Comparison of ENCODE assay signal across 8 cellular contexts in genomic region chr6:158232445-158233213, GRCh38.
DNase-seq lines count a peak whose midpoint lies in the region; ATAC-seq and TF ChIP-seq lines count a peak whose summit lies in the region.

No MANE protein-coding gene starts in this region.

- in situ Hi-C loops in astrocyte of the spinal cord (cut with HindIII; ENCODE audit: low sequenced_read_pairs): no loop called here

- H3K4me3 Mint-ChIP-seq in T-helper 17 cell: peak overlapping the region; percentile 92

- H3K9me3 ChIP-seq in HEK293 (ENCODE audit: control insufficient read depth, insufficient read depth, low read depth, low read length) (no peaks in the 10 kb centered on the region), T-helper 17 cell (ENCODE audit: control insufficient read depth, low read length, poor library complexity, severe bottlenecking) (no peaks in the 10 kb centered on the region)

- CTCF ChIA-PET in HEK293 (lab: Yijun Ruan, JAX): interaction anchor here (2.5 kb wide), 1 partner anchor 12 kb away, joined by 22 read pairs; no protein-coding TSS in a partner anchor

- H3K27ac ChIP-seq in HEK293 (ENCODE audit: extremely low read depth, low read depth, low read length): peak overlapping the region; percentile 89

- POLR2A ChIA-PET in HEK293 (lab: Yijun Ruan, JAX): no interaction called here

- no peak for TF ChIP-seq CTCF in HEK293 (tag by site-specific recombination; IDR thresholded peaks at IDR 0.05)
- no peak for TF ChIP-seq CTCF in astrocyte of the spinal cord (IDR thresholded peaks at IDR 0.05; ENCODE audit: low read depth, low read length)

- DNase-seq in EH (ENCODE audit: low read depth) (peak; percentile 71), NCI-H1092 (lab: John Stamatoyannopoulos, UW) (peak; percentile 47), T-helper 17 cell (peak; percentile 28 to 49 (median 41)), astrocyte of the spinal cord (ENCODE audit: low read depth, low spot score) (peak; percentile 59), hypothalamus (lab: John Stamatoyannopoulos, UW) (peak in 47 of 51 donors; percentile 8 to 83 (median 50)), renal cortical epithelial cell (ENCODE audit: low read depth) (peak; percentile 54)

- H3K4me3 ChIP-seq in HEK293 (ENCODE audit: low read depth, low read length) (peak overlapping the region; percentile 79), astrocyte of the spinal cord (ENCODE audit: low read depth, low read length) (peak overlapping the region; percentile 69)

- no peaks in the 10 kb centered on the region for H3K27me3 Mint-ChIP-seq in T-helper 17 cell

- peaks cover 0 to 7% of the 10 kb centered on the region in 2 experiments; a peak in 1 of 3 replicates for H3K36me3 ChIP-seq in HEK293 (ENCODE audit: control insufficient read depth in 2 of 2, insufficient read depth in 1 of 2, low read length in 2 of 2)

- ATAC-seq in T-helper 17 cell: peak; percentile 65
- ATAC-seq in GM18517 (IDR thresholded peaks at IDR 0.05; ENCODE audit: unreplicated experiment): no peak

- peak overlapping the region; percentile 94 for H3K27ac Mint-ChIP-seq in T-helper 17 cell

- H3K36me3 Mint-ChIP-seq in T-helper 17 cell (ENCODE audit: low read depth): no peaks in the 10 kb centered on the region

- H3K4me1 ChIP-seq in HEK293 (ENCODE audit: control insufficient read depth, insufficient read depth, low read length): peaks cover 8% of the 10 kb centered on the region

- peaks cover 31% of the 10 kb centered on the region for H3K4me1 Mint-ChIP-seq in T-helper 17 cell

TF ChIP-seq in HEK293, 187 proteins besides CTCF, POLR2A, EP300 and RAD21 (continues in another document):
- TF ChIP-seq ZNF530 (tag by site-specific recombination; IDR thresholded peaks at IDR 0.05; ENCODE audit: low read depth): no peak
- 0 out of 2 replicates have a peak, but pooled peaks have one; percentile 11 for TF ChIP-seq KLF10 (tag by site-specific recombination; IDR thresholded peaks at IDR 0.05)
- 0 out of 2 replicates have a peak, but pooled peaks have one; percentile 36 for TF ChIP-seq ZNF843 (tag by site-specific recombination; IDR thresholded peaks at IDR 0.05)
- TF ChIP-seq ZNF211 (tag by site-specific recombination; IDR thresholded peaks at IDR 0.05; ENCODE audit: low read depth): no peak
- no peak for TF ChIP-seq ZNF560 (tag by site-specific recombination; IDR thresholded peaks at IDR 0.05; ENCODE audit: borderline replicate concordance)
- TF ChIP-seq REPIN1 (tag by site-specific recombination; IDR thresholded peaks at IDR 0.05; ENCODE audit: low read depth): no peak
- TF ChIP-seq EGR2 (tag by site-specific recombination; IDR thresholded peaks at IDR 0.05; ENCODE audit: low read depth): peak; percentile 37; the same call in 1 of the 2 replicates
- TF ChIP-seq ZNF707 (tag by site-specific recombination; IDR thresholded peaks at IDR 0.05): no peak
- no peak for TF ChIP-seq ZNF140 (tag by site-specific recombination; IDR thresholded peaks at IDR 0.05)
- peak; percentile 52; the same call in 1 of the 2 replicates for TF ChIP-seq ZFP69B (tag by site-specific recombination; IDR thresholded peaks at IDR 0.05)
- TF ChIP-seq ZFHX2 (tag by site-specific recombination; conservative IDR thresholded peaks at IDR 0.05): peak; percentile 57
- 0 out of 2 replicates have a peak, but pooled peaks have one; percentile 58 for TF ChIP-seq ZSCAN30 (tag by site-specific recombination; IDR thresholded peaks at IDR 0.05)
- no peak for TF ChIP-seq ZNF138 (tag by site-specific recombination; IDR thresholded peaks at IDR 0.05; ENCODE audit: borderline replicate concordance)
- TF ChIP-seq ZNF121 (tag by site-specific recombination; IDR thresholded peaks at IDR 0.05): no peak
- TF ChIP-seq ZNF518A (tag by site-specific recombination; conservative IDR thresholded peaks at IDR 0.05; ENCODE audit: low read depth): no peak
- peak; percentile 85 for TF ChIP-seq ZIC2 (tag by site-specific recombination; IDR thresholded peaks at IDR 0.05)
- TF ChIP-seq ZNF354C (tag by site-specific recombination; IDR thresholded peaks at IDR 0.05; ENCODE audit: borderline replicate concordance, low read depth): no peak
- TF ChIP-seq, protein P1, sequence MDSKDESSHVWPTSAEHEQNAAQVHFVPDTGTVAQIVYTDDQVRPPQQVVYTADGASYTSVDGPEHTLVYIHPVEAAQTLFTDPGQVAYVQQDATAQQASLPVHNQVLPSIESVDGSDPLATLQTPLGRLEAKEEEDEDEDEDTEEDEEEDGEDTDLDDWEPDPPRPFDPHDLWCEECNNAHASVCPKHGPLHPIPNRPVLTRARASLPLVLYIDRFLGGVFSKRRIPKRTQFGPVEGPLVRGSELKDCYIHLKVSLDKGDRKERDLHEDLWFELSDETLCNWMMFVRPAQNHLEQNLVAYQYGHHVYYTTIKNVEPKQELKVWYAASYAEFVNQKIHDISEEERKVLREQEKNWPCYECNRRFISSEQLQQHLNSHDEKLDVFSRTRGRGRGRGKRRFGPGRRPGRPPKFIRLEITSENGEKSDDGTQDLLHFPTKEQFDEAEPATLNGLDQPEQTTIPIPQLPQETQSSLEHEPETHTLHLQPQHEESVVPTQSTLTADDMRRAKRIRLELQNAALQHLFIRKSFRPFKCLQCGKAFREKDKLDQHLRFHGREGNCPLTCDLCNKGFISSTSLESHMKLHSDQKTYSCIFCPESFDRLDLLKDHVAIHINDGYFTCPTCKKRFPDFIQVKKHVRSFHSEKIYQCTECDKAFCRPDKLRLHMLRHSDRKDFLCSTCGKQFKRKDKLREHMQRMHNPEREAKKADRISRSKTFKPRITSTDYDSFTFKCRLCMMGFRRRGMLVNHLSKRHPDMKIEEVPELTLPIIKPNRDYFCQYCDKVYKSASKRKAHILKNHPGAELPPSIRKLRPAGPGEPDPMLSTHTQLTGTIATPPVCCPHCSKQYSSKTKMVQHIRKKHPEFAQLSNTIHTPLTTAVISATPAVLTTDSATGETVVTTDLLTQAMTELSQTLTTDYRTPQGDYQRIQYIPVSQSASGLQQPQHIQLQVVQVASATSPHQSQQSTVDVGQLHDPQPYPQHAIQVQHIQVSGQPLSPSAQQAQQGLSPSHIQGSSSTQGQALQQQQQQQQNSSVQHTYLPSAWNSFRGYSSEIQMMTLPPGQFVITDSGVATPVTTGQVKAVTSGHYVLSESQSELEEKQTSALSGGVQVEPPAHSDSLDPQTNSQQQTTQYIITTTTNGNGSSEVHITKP (tag by site-specific recombination; IDR thresholded peaks at IDR 0.05): peak; percentile 53; the same call in 1 of the 2 replicates
- TF ChIP-seq MZF1 (tag by site-specific recombination; IDR thresholded peaks at IDR 0.05; ENCODE audit: borderline replicate concordance): no peak
- TF ChIP-seq ZBTB10 (tag by site-specific recombination; IDR thresholded peaks at IDR 0.05): no peak
